ENCODE assay signal across 8 cellular contexts in genomic region chr12:31117203-31118011, GRCh38. TPM values are rescaled to one million over a fixed set of nuclear protein-coding genes. Genes with fewer than 3 reads are reported as not detected.
A peak's percentile ranks its signal among the peaks of the same experiment; 100 is the strongest.
DNase-seq lines count a peak whose midpoint lies in the region; ATAC-seq and TF ChIP-seq lines count a peak whose summit lies in the region.

No MANE protein-coding gene starts in this region.

- TF ChIP-seq POLR2A in tibial nerve (IDR thresholded peaks at IDR 0.05): no peak

- H4K91ac ChIP-seq in neuronal stem cell (ENCODE audit: low read depth, low read length, poor library complexity): no peak overlapping the region

- H3K4me3 ChIP-seq in fibroblast of villous mesenchyme (ENCODE audit: low read depth, low read length) (peak overlapping the region; percentile 51), neuronal stem cell (ENCODE audit: low read length in 2 of 2) (peak overlapping the region; percentile 50 to 80), tibial nerve (peak overlapping the region; percentile 12 to 56 (median 49))

- H2AFZ ChIP-seq in neuronal stem cell (ENCODE audit: low read length): peak overlapping the region; percentile 95

- no peak overlapping the region for H2BK120ac ChIP-seq in neuronal stem cell (ENCODE audit: low read depth, low read length)

- H2BK5ac ChIP-seq in neuronal stem cell (ENCODE audit: low read length): peak overlapping the region; percentile 66

- H4K8ac ChIP-seq in neuronal stem cell (ENCODE audit: low read depth, low read length): no peak overlapping the region

- H3K9me3 ChIP-seq in neuronal stem cell (replicated peaks in 1 of 2; ENCODE audit: control insufficient read depth in 2 of 2, insufficient read depth in 1 of 2, low read depth in 1 of 2, low read length in 2 of 2) (no peaks in the 10 kb centered on the region), tibial nerve (no peaks in the 10 kb centered on the region)

- H3K4ac ChIP-seq in neuronal stem cell (ENCODE audit: low read length): no peak overlapping the region

- H2AK5ac ChIP-seq in neuronal stem cell (ENCODE audit: low read depth, low read length): no peak overlapping the region

- H2BK15ac ChIP-seq in neuronal stem cell (ENCODE audit: low read length): peak overlapping the region; percentile 49

- H3K23ac ChIP-seq in neuronal stem cell (ENCODE audit: low read depth, low read length, poor library complexity): no peak overlapping the region

- H3K27me3 ChIP-seq in neuronal stem cell (ENCODE audit: control insufficient read depth in 3 of 3, insufficient read depth in 3 of 3, low read depth in 1 of 3, low read length in 3 of 3): peaks cover 3 to 27% (median 22%) of the 10 kb centered on the region in 3 experiments
- peaks cover 0 to 26% of the 10 kb centered on the region in 2 donors for H3K27me3 ChIP-seq in tibial nerve

- no peak for TF ChIP-seq EP300 in tibial nerve (IDR thresholded peaks at IDR 0.05)

- H3K27ac ChIP-seq in neuronal stem cell (replicated peaks; ENCODE audit: low read length): no peak overlapping the region
- H3K27ac ChIP-seq in tibial nerve: peak overlapping the region in 1 of 4 donors; percentile 31

- H2BK12ac ChIP-seq in neuronal stem cell (ENCODE audit: low read length): peak overlapping the region; percentile 46

- ATAC-seq in HG02678 (IDR thresholded peaks at IDR 0.05; ENCODE audit: unreplicated experiment) (peak; percentile 73), HG03025 (IDR thresholded peaks at IDR 0.05; ENCODE audit: low FRiP score, unreplicated experiment) (no peak)

- peaks cover 9 to 16% of the 10 kb centered on the region in 2 donors for H3K4me1 ChIP-seq in neuronal stem cell (ENCODE audit: control insufficient read depth in 2 of 2, insufficient read depth in 1 of 2, low read depth in 1 of 2, low read length in 2 of 2)
- peaks cover 0 to 35% (median 8%) of the 10 kb centered on the region in 4 donors for H3K4me1 ChIP-seq in tibial nerve

- H3K9ac ChIP-seq in neuronal stem cell (ENCODE audit: low read depth, low read length, poor library complexity): peak overlapping the region; percentile 77

- DNase-seq in NCI-H526 treated with DMSO at 0.1 percent for 48 hours (lab: John Stamatoyannopoulos, UW) (peak; percentile 36), fibroblast of villous mesenchyme (ENCODE audit: low read depth) (peak; percentile 31), neuronal stem cell (ENCODE audit: low spot score) (peak; percentile 59), tibial nerve (ENCODE audit: low spot score in 2 of 2) (peak in 1 of 2 donors; percentile 25)
- peak; percentile 77 for DNase-seq in activated T-cell treated with anti-CD3 and anti-CD28 coated beads, Interleukin-2, amount 50 U/mL, for 1 hour

- peak overlapping the region; percentile 93 for H3K4me2 ChIP-seq in neuronal stem cell (ENCODE audit: insufficient read depth, low read length, poor library complexity, severe bottlenecking)

- WGBS in neuronal stem cell (ENCODE audit: extremely low coverage in 2 of 2, insufficient read length in 2 of 2, insufficient replicate concordance in 1 of 2), 2 donors: no CpG with 5 or more reads among the region's 45 CpGs
- WGBS in tibial nerve, 2 donors: 1 to 11% methylated on average over 18 to 40 of the region's 45 CpGs

- TF ChIP-seq CTCF in GM12873 (IDR thresholded peaks at IDR 0.05; ENCODE audit: insufficient read depth, low read depth, low read length, missing control alignments) (peak; percentile 74), fibroblast of villous mesenchyme (IDR thresholded peaks at IDR 0.05; ENCODE audit: insufficient read depth, low read depth, low read length) (peak; percentile 66), tibial nerve (IDR thresholded peaks at IDR 0.05) (peak in 4 of 5 experiments; percentile 13 to 76 (median 34))

- no peaks in the 10 kb centered on the region for H3K36me3 ChIP-seq in neuronal stem cell (replicated peaks in 1 of 2; ENCODE audit: control insufficient read depth in 2 of 2, insufficient read depth in 2 of 2, low read length in 2 of 2)
- no peaks in the 10 kb centered on the region for H3K36me3 ChIP-seq in tibial nerve

- no peak overlapping the region for H3K14ac ChIP-seq in neuronal stem cell (ENCODE audit: low read length)

- peak overlapping the region; percentile 91 for H3K18ac ChIP-seq in neuronal stem cell (ENCODE audit: low read length)

- no peaks in the 10 kb centered on the region for H3K79me1 ChIP-seq in neuronal stem cell (ENCODE audit: low read depth, low read length)

RNA-seq across cellular contexts. Expression of gene DDX11, which starts 43.7 kb away (rescaled TPM):
- total RNA-seq in fibroblast of villous mesenchyme (15.1 and 18.1 TPM in 2 replicates), tibial nerve (10 to 100 TPM in 3 of 4 donors, 1 to 10 TPM in 1; 7.1 to 52.2 (median 40.1) TPM)
- polyA plus RNA-seq in neuronal stem cell (2013, experiment 1 of 2): 36.0 TPM
- polyA plus RNA-seq in neuronal stem cell (2013, experiment 2 of 2): 34.3 TPM
